22 cellular contexts compared by ENCODE assay signal in genomic region chr3:195705081-195705991, GRCh38. TPM values are rescaled to one million over a fixed set of nuclear protein-coding genes. Genes with fewer than 3 reads are reported as not detected.
DNase-seq lines count a peak whose midpoint lies in the region; ATAC-seq, FAIRE-seq and TF ChIP-seq lines count a peak whose summit lies in the region.
"Had no signal": no experiment of that assay in that cellular context is flagged by ENCODE, and none has a peak within 500 bp of the region (broad histone marks: within the 10 kb centered on the region; RNA-seq: fewer than 3 reads in every experiment).

No MANE protein-coding gene starts in this region.

- no peaks in the 10 kb centered on the region for H4K20me1 ChIP-seq in HCT116 (ENCODE audit: insufficient read depth)

- H3K27ac ChIP-seq in HCT116 (ENCODE audit: low read depth, low read length) (no peak overlapping the region), kidney (ENCODE audit: low read depth in 2 of 2, low read length in 2 of 2) (peak overlapping the region in 1 of 2 donors; percentile 35)
- H3K27ac ChIP-seq: dorsolateral prefrontal cortex, epithelial cell of prostate, hepatocyte, parathyroid adenoma had no signal

- no peak overlapping the region for H3K4me3 ChIP-seq in HCT116 (replicated peaks in 1 of 2; ENCODE audit: low read depth in 1 of 2, low read length in 2 of 2)
- H3K4me3 ChIP-seq in kidney (ENCODE audit: low read length in 2 of 2), result no peak overlapping the region
- H3K4me3 ChIP-seq: dorsolateral prefrontal cortex, hepatocyte had no signal

- TF ChIP-seq POLR2A in HCT116 (IDR thresholded peaks at IDR 0.05; ENCODE audit: borderline replicate concordance, extremely low read depth, insufficient read depth, insufficient read length), result no peak

- no peak for TF ChIP-seq CTCF in activated CD8-positive, alpha-beta T cell treated with anti-CD3 and anti-CD28 coated beads for 36 hours (IDR thresholded peaks at IDR 0.05)
- TF ChIP-seq CTCF in HCT116 (IDR thresholded peaks at IDR 0.05 in 2 of 3, conservative IDR thresholded peaks at IDR 0.05 in 1 of 3; ENCODE audit: borderline replicate concordance in 1 of 3, insufficient read depth in 1 of 3, low read depth in 2 of 3, low read length in 2 of 3) (no peak), kidney (IDR thresholded peaks at IDR 0.05; ENCODE audit: borderline replicate concordance, extremely low read depth, insufficient read depth) (no peak)

- H3K4me1 Mint-ChIP-seq in activated CD8-positive, alpha-beta T cell treated with anti-CD3 and anti-CD28 coated beads, Interleukin-2, amount 10 ng/mL, durations not matched to agents 7 days and 5 days (ENCODE audit: low read depth), result no peaks in the 10 kb centered on the region
- H3K4me1 Mint-ChIP-seq in activated CD8-positive, alpha-beta T cell treated with anti-CD3 and anti-CD28 coated beads for 36 hours (ENCODE audit: low read depth), result no peaks in the 10 kb centered on the region

- no peaks in the 10 kb centered on the region for H3K36me3 Mint-ChIP-seq in activated CD8-positive, alpha-beta T cell treated with anti-CD3 and anti-CD28 coated beads, Interleukin-2, amount 10 ng/mL, durations not matched to agents 7 days and 5 days (ENCODE audit: low read depth)
- no peaks in the 10 kb centered on the region for H3K36me3 Mint-ChIP-seq in activated CD8-positive, alpha-beta T cell treated with anti-CD3 and anti-CD28 coated beads for 36 hours (ENCODE audit: low read depth)

- intact Hi-C loops in activated CD8-positive, alpha-beta T cell treated with anti-CD3 and anti-CD28 coated beads for 36 hours (cut with micrococcal nuclease), result no loop called here
- intact Hi-C loops in HCT116 (cut with micrococcal nuclease), result no loop called here
- intact Hi-C loops in kidney (cut with DNase I), result no loop called here

- no peak for TF ChIP-seq RAD21 in HCT116 (IDR thresholded peaks at IDR 0.05; ENCODE audit: low read depth)

- H3K4me1 ChIP-seq in HCT116 (ENCODE audit: control insufficient read depth in 1 of 2, insufficient read depth in 2 of 2, low read length in 2 of 2) (no peaks in the 10 kb centered on the region), kidney (ENCODE audit: control insufficient read depth in 1 of 2, insufficient read depth in 1 of 2, low read depth in 1 of 2, low read length in 2 of 2) (no peaks in the 10 kb centered on the region)
- H3K4me1 ChIP-seq: parathyroid adenoma had no signal

- RAD21 ChIA-PET in HCT116 (lab: Charles Lee; ENCODE audit: low non-redundant PET in 1 of 2, low total read pairs in 2 of 2, uncharacterized antibody in 2 of 2, unreplicated experiment in 2 of 2), result no interaction called here

- no peak overlapping the region for H3K4me3 Mint-ChIP-seq in activated CD8-positive, alpha-beta T cell treated with anti-CD3 and anti-CD28 coated beads, Interleukin-2, amount 10 ng/mL, durations not matched to agents 7 days and 5 days
- no peak overlapping the region for H3K4me3 Mint-ChIP-seq in activated CD8-positive, alpha-beta T cell treated with anti-CD3 and anti-CD28 coated beads for 36 hours

- POLR2A ChIA-PET in activated CD8-positive, alpha-beta T cell treated with anti-CD3 and anti-CD28 coated beads, Interleukin-2, amount 10 ng/mL, durations not matched to agents 7 days and 5 days (lab: Charles Lee), result no interaction called here
- POLR2A ChIA-PET in activated CD8-positive, alpha-beta T cell treated with anti-CD3 and anti-CD28 coated beads for 36 hours (lab: Charles Lee), result interaction anchor here (1.5 kb wide), 1 partner anchor 15 kb away, joined by 3 read pairs; the partner anchor contains the start of gene MUC20
- POLR2A ChIA-PET in HCT116 (lab: Charles Lee), result interaction anchor here (0.6 to 1.2 kb wide), 2 partner anchors 9 to 170 kb away, joined by 3 to 4 read pairs; no protein-coding TSS in a partner anchor

- H3K9me3 ChIP-seq in HCT116 (ENCODE audit: control insufficient read depth in 1 of 2, insufficient read depth in 1 of 2, low read depth in 1 of 2, low read length in 2 of 2), result no peaks in the 10 kb centered on the region
- no peaks in the 10 kb centered on the region for H3K9me3 ChIP-seq in kidney (ENCODE audit: control insufficient read depth in 1 of 2, low read length in 2 of 2)

- BruUV-seq in HCT116 (replicated peaks; lab: Mats Ljungman, UMichigan), result no TSS peak

- peak; percentile 14 for ATAC-seq in activated CD8-positive, alpha-beta T cell treated with anti-CD3 and anti-CD28 coated beads, Interleukin-2, amount 10 ng/mL, durations not matched to agents 7 days and 5 days
- ATAC-seq in activated CD8-positive, alpha-beta T cell treated with anti-CD3 and anti-CD28 coated beads for 36 hours, result no peak
- ATAC-seq in HCT116 (0 out of 2 replicates have a peak, but pooled peaks have one; percentile 20), HG03432 (IDR thresholded peaks at IDR 0.05; ENCODE audit: unreplicated experiment) (no peak)

- H3K9me2 ChIP-seq in HCT116 (ENCODE audit: insufficient read depth), result 0 out of 2 replicates have a peak, but pooled peaks cover 3% of the 10 kb centered on the region

- no peaks in the 10 kb centered on the region for H3K79me2 ChIP-seq in HCT116 (ENCODE audit: insufficient read depth, low read length)
- H3K79me2 ChIP-seq: hepatocyte, parathyroid adenoma had no signal

- H2AFZ ChIP-seq in HCT116 (ENCODE audit: low read depth, low read length, poor library complexity, severe bottlenecking), result no peak overlapping the region
- H2AFZ ChIP-seq: hepatocyte, parathyroid adenoma had no signal

- H3K9ac ChIP-seq in HCT116 (ENCODE audit: low read length), result no peak overlapping the region
- H3K9ac ChIP-seq in kidney (ENCODE audit: low read length in 2 of 2), result no peak overlapping the region
- H3K9ac ChIP-seq: parathyroid adenoma had no signal

- H3K27me3 Mint-ChIP-seq in activated CD8-positive, alpha-beta T cell treated with anti-CD3 and anti-CD28 coated beads, Interleukin-2, amount 10 ng/mL, durations not matched to agents 7 days and 5 days (ENCODE audit: low read depth), result no peaks in the 10 kb centered on the region
- no peaks in the 10 kb centered on the region for H3K27me3 Mint-ChIP-seq in activated CD8-positive, alpha-beta T cell treated with anti-CD3 and anti-CD28 coated beads for 36 hours

- CTCF ChIA-PET in activated CD8-positive, alpha-beta T cell treated with anti-CD3 and anti-CD28 coated beads, Interleukin-2, amount 10 ng/mL, durations not matched to agents 7 days and 5 days (lab: Charles Lee), result interaction anchor here (0.9 kb wide), 1 partner anchor 154 kb away, joined by 3 read pairs; no protein-coding TSS in a partner anchor
- CTCF ChIA-PET in activated CD8-positive, alpha-beta T cell treated with anti-CD3 and anti-CD28 coated beads for 36 hours (lab: Charles Lee), result interaction anchor here (1.0 kb wide), 1 partner anchor 12 kb away, joined by 5 read pairs; no protein-coding TSS in a partner anchor
- CTCF ChIA-PET in HCT116 (lab: Charles Lee), result no interaction called here

- no peaks in the 10 kb centered on the region for H3K27me3 ChIP-seq in HCT116 (ENCODE audit: insufficient read depth, low read length)
- H3K27me3 ChIP-seq: dorsolateral prefrontal cortex, hepatocyte had no signal

- H3K9me3 Mint-ChIP-seq in activated CD8-positive, alpha-beta T cell treated with anti-CD3 and anti-CD28 coated beads, Interleukin-2, amount 10 ng/mL, durations not matched to agents 7 days and 5 days (ENCODE audit: insufficient read depth), result no peaks in the 10 kb centered on the region
- H3K9me3 Mint-ChIP-seq in activated CD8-positive, alpha-beta T cell treated with anti-CD3 and anti-CD28 coated beads for 36 hours, result no peaks in the 10 kb centered on the region

- no peak for FAIRE-seq in kidney (lab: Jason Lieb, UNC)
- FAIRE-seq: D721Med, islet of Langerhans had no signal

- H3K36me3 ChIP-seq in HCT116 (ENCODE audit: control insufficient read depth in 1 of 2, insufficient read depth in 2 of 2, low read length in 2 of 2), result no peaks in the 10 kb centered on the region
- peaks cover 16 to 24% of the 10 kb centered on the region in 2 donors for H3K36me3 ChIP-seq in kidney (ENCODE audit: control insufficient read depth in 1 of 2, insufficient read depth in 2 of 2, low read length in 2 of 2)

- DNase-seq in activated CD8-positive, alpha-beta T cell treated with anti-CD3 and anti-CD28 coated beads, Interleukin-2, amount 10 ng/mL, durations not matched to agents 7 days and 5 days, result no peak
- no peak for DNase-seq in activated CD8-positive, alpha-beta T cell treated with anti-CD3 and anti-CD28 coated beads for 36 hours
- DNase-seq in HCT116 (ENCODE audit: low read depth, low spot score), result no peak
- DNase-seq in kidney, result peak; percentile 68
- DNase-seq in stimulated activated CD8-positive, alpha-beta memory T cell treated with anti-CD3 and anti-CD28 coated beads, Interleukin-4, amount 100 ng/mL, for 48 hours, result peak; percentile 25
- DNase-seq in stimulated activated CD4-positive, alpha-beta T cell treated with anti-CD3 and anti-CD28 coated beads, Interleukin-15, amount 100 ng/mL, for 24 hours, result no peak
- no peak for DNase-seq in 8988T
- DNase-seq: activated CD4-positive, alpha-beta T cell treated with anti-CD3 and anti-CD28 coated beads for 4 hours; activated gamma-delta T cell treated with Interleukin-2 at 50 U/mL for 16 hours; central memory CD4-positive, alpha-beta T cell; foreskin melanocyte; NCI-H1417 treated with DMSO at 0.1 percent for 48 hours; NCI-H526 treated with DMSO at 0.1 percent for 48 hours; stimulated activated naive CD4-positive, alpha-beta T cell treated with Interleukin-2 at 50 U/mL for 16 hours; trophoblast cell had no signal

- H3K4me2 ChIP-seq in HCT116 (ENCODE audit: low read length), result no peak overlapping the region
- H3K4me2 ChIP-seq: hepatocyte had no signal

- H3K27ac Mint-ChIP-seq in activated CD8-positive, alpha-beta T cell treated with anti-CD3 and anti-CD28 coated beads, Interleukin-2, amount 10 ng/mL, durations not matched to agents 7 days and 5 days, result no peak overlapping the region
- no peak overlapping the region for H3K27ac Mint-ChIP-seq in activated CD8-positive, alpha-beta T cell treated with anti-CD3 and anti-CD28 coated beads for 36 hours

TF ChIP-seq in HCT116, 20 proteins besides CTCF, POLR2A, EP300 and RAD21 (continues in another document):
- TF ChIP-seq SP1 (IDR thresholded peaks at IDR 0.05; ENCODE audit: low read depth), result no peak
- TF ChIP-seq ZNF274 (IDR thresholded peaks at IDR 0.05; ENCODE audit: low read depth, low read length), result no peak
- no peak for TF ChIP-seq JUND (IDR thresholded peaks at IDR 0.05)
- TF ChIP-seq EZH2 (IDR thresholded peaks at IDR 0.05), result no peak
- no peak for TF ChIP-seq YY1 (IDR thresholded peaks at IDR 0.05; ENCODE audit: extremely low read depth, insufficient replicate concordance, low read depth, low read length)
- no peak for TF ChIP-seq SRF (IDR thresholded peaks at IDR 0.05; ENCODE audit: low read depth)
- TF ChIP-seq SIN3A (IDR thresholded peaks at IDR 0.05; ENCODE audit: low read depth), result no peak
- TF ChIP-seq CBX3 (IDR thresholded peaks at IDR 0.05; ENCODE audit: low read depth), result no peak
- no peak for TF ChIP-seq ZFX (IDR thresholded peaks at IDR 0.05)

RNA-seq across cellular contexts. Expression of gene MUC20, which starts 15.4 kb away (rescaled TPM):
- total RNA-seq in activated CD8-positive, alpha-beta T cell treated with anti-CD3 and anti-CD28 coated beads, Interleukin-2, amount 10 ng/mL, durations not matched to agents 7 days and 5 days, result 1 to 10 TPM in 1 of 2 experiments, under 1 TPM in 1; 0.53 to 1.7 TPM
- total RNA-seq in activated CD8-positive, alpha-beta T cell treated with anti-CD3 and anti-CD28 coated beads for 36 hours, result under 1 TPM; 0.20 to 0.65 TPM
- total RNA-seq in HCT116 (2021; ENCODE audit: unreplicated experiment) (2.4 TPM), kidney (42.6 TPM)
- polyA plus RNA-seq in HCT116 (2012), result 2.1 and 2.7 TPM in 2 replicates
- 53.3 TPM for polyA plus RNA-seq in kidney (ENCODE audit: insufficient read depth, low read depth, low replicate concordance)

Comparison
In these comparisons a context has a peak if more than half of its experiments do, and no peak if none do; other contexts are left out.
1. ATAC-seq: peak in activated CD8-positive, alpha-beta T cell treated with anti-CD3 and anti-CD28 coated beads, Interleukin-2, amount 10 ng/mL, durations not matched to agents 7 days and 5 days (single experiment) and HCT116 (single experiment); none in activated CD8-positive, alpha-beta T cell treated with anti-CD3 and anti-CD28 coated beads for 36 hours (single experiment) and HG03432 (single experiment).
2. DNase-seq: peak in kidney (single experiment) and stimulated activated CD8-positive, alpha-beta memory T cell treated with anti-CD3 and anti-CD28 coated beads, Interleukin-4, amount 100 ng/mL, for 48 hours (single experiment); none in activated CD8-positive, alpha-beta T cell treated with anti-CD3 and anti-CD28 coated beads, Interleukin-2, amount 10 ng/mL, durations not matched to agents 7 days and 5 days (single experiment), activated CD8-positive, alpha-beta T cell treated with anti-CD3 and anti-CD28 coated beads for 36 hours (single experiment), HCT116 (single experiment), stimulated activated CD4-positive, alpha-beta T cell treated with anti-CD3 and anti-CD28 coated beads, Interleukin-15, amount 100 ng/mL, for 24 hours (single experiment) and 8988T (single experiment).
3. RNA of gene MUC20, which starts 15.4 kb away (total RNA-seq): 42.6 TPM in kidney (single experiment); 2.4 TPM in HCT116 (single experiment), 0.53 to 1.7 TPM in activated CD8-positive, alpha-beta T cell treated with anti-CD3 and anti-CD28 coated beads, Interleukin-2, amount 10 ng/mL, durations not matched to agents 7 days and 5 days and 0.20 to 0.65 TPM in activated CD8-positive, alpha-beta T cell treated with anti-CD3 and anti-CD28 coated beads for 36 hours; every median in the first group is over 10 times any median in the second.